Comparison of ENCODE assay signal across 19 cellular contexts in genomic region chr5:161889971-161890370, GRCh38. TPM values are rescaled to one million over a fixed set of nuclear protein-coding genes. Genes with fewer than 3 reads are reported as not detected.
"Had no signal": no experiment of that assay in that cellular context is flagged by ENCODE, and none has a peak within 500 bp of the region (broad histone marks: within the 10 kb centered on the region; RNA-seq: fewer than 3 reads in every experiment).

No MANE protein-coding gene starts in this region.

- H3K36me3 ChIP-seq: esophagus squamous epithelium, left lung had no signal

- ATAC-seq: activated CD8-positive, alpha-beta memory T cell treated with anti-CD3 and anti-CD28 coated beads, Interleukin-2, amount 10 ng/mL, durations not matched to agents 7 days and 5 days; left lung; psoas muscle; right cardiac atrium; stimulated activated effector memory CD8-positive, alpha-beta T cell treated with anti-CD3 and anti-CD28 coated beads, Interleukin-12 subunit alpha, Interleukin-12 subunit beta, amount 100 ng/mL, for 72 hours had no signal

- H3K4me3 ChIP-seq: esophagus squamous epithelium, left lung, psoas muscle, skin epidermis, testis had no signal

- H3K27me3 ChIP-seq: esophagus squamous epithelium, left lung, testis had no signal

- H3K27ac ChIP-seq: esophagus squamous epithelium, left lung, psoas muscle, skin epidermis, testis had no signal

- DNase-seq: activated CD4-positive, alpha-beta memory T cell treated with anti-CD3 and anti-CD28 coated beads, Interleukin-2, amount 10 ng/mL, durations not matched to agents 7 days and 5 days; activated CD4-positive, alpha-beta T cell treated with anti-CD3 and anti-CD28 coated beads for 48 hours; activated CD4-positive, CD25-positive, alpha-beta regulatory T cell; activated CD8-positive, alpha-beta memory T cell treated with anti-CD3 and anti-CD28 coated beads, Interleukin-2, amount 10 ng/mL, durations not matched to agents 7 days and 5 days; activated naive CD8-positive, alpha-beta T cell treated with anti-CD3 and anti-CD28 coated beads for 36 hours; amniotic stem cell; dermis blood vessel endothelial cell; effector memory CD4-positive, alpha-beta T cell; esophagus squamous epithelium; left lung; mammary epithelial cell; psoas muscle; right cardiac atrium; stimulated activated CD4-positive, alpha-beta T cell treated with anti-CD3 and anti-CD28 coated beads, Interleukin-4, amount 100 ng/mL, for 1 hour; testis had no signal

- H3K4me1 ChIP-seq: esophagus squamous epithelium, left lung, psoas muscle, testis had no signal

- H3K9me3 ChIP-seq: esophagus squamous epithelium, psoas muscle, testis had no signal

RNA-seq across cellular contexts. Expression of gene GABRA1, which starts 42.1 kb away (rescaled TPM):
- polyA plus RNA-seq: endothelial cell of umbilical vein, keratinocyte, mammary epithelial cell, right cardiac atrium had no signal
